Comparison of ENCODE assay signal across 26 cellular contexts in the genomic region with DNA sequence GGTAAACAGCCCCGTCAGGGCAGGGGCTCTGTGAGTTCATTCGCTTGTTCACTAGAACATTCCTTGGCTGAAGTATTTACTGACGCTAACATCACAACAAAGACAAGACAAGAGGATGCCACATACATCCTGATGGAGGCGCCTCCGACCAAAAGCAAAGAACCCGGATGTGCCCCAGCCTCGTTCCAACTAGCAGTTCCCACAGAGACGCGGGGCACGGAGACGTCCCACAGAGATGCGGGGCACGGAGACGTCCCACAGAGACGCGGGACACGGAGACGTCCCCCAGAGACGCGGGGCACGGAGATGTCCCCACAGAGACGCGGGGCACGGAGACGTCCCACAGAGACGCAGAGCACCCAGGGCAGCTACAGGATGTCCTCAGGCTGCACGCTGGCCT. TPM values are rescaled to one million over a fixed set of nuclear protein-coding genes. Genes with fewer than 3 reads are reported as not detected.
DNase-seq lines count a peak whose midpoint lies in the region; ATAC-seq and TF ChIP-seq lines count a peak whose summit lies in the region.
"Had no signal": no experiment of that assay in that cellular context is flagged by ENCODE, and none has a peak within 500 bp of the region (broad histone marks: within the 10 kb centered on the region; RNA-seq: fewer than 3 reads in every experiment).

No MANE protein-coding gene starts in this region.

- H3K36me3 Mint-ChIP-seq in chondrocyte (ENCODE audit: low read depth): no peaks in the 10 kb centered on the region
- H3K36me3 Mint-ChIP-seq: CD8-positive, alpha-beta T cell had no signal

- WGBS in heart left ventricle, 4 donors: 60 to 73% (median 69%) methylated on average over 27 of the region's 27 CpGs

- no peak overlapping the region for H3K27ac ChIP-seq in left ventricle myocardium inferior (replicated peaks)
- no peak overlapping the region for H3K27ac ChIP-seq in heart left ventricle
- no peak overlapping the region for H3K27ac ChIP-seq in lower lobe of right lung
- H3K27ac ChIP-seq in upper lobe of right lung: no peak overlapping the region
- H3K27ac ChIP-seq: A549, BLaER1, HL-60, SK-N-MC had no signal

- H3K9me3 ChIP-seq in left ventricle myocardium inferior (replicated peaks) (no peaks in the 10 kb centered on the region), heart left ventricle (no peaks in the 10 kb centered on the region), lower lobe of right lung (no peaks in the 10 kb centered on the region), upper lobe of right lung (no peaks in the 10 kb centered on the region)
- H3K9me3 ChIP-seq: A549, BLaER1, MG63 had no signal

- TF ChIP-seq POLR2A in heart left ventricle (IDR thresholded peaks at IDR 0.05): no peak

- no peaks in the 10 kb centered on the region for H3K9me3 Mint-ChIP-seq in chondrocyte (ENCODE audit: low read depth)
- H3K9me3 Mint-ChIP-seq: CD8-positive, alpha-beta T cell; HFFc6 had no signal

- ATAC-seq in heart left ventricle (no peak), lower lobe of right lung (no peak), upper lobe of right lung (no peak)
- ATAC-seq: A549; CD8-positive, alpha-beta T cell had no signal

- TF ChIP-seq CTCF in left ventricle myocardium inferior (IDR thresholded peaks at IDR 0.05; ENCODE audit: borderline replicate concordance): no peak
- TF ChIP-seq CTCF in heart left ventricle (IDR thresholded peaks at IDR 0.05): no peak
- TF ChIP-seq CTCF in chondrocyte (IDR thresholded peaks at IDR 0.05): no peak
- no peak for TF ChIP-seq CTCF in lower lobe of right lung (IDR thresholded peaks at IDR 0.05)
- no peak for TF ChIP-seq CTCF in upper lobe of right lung (IDR thresholded peaks at IDR 0.05)

- peaks cover 45% of the 10 kb centered on the region for H3K27me3 Mint-ChIP-seq in chondrocyte (ENCODE audit: low read depth)

- H3K4me1 Mint-ChIP-seq in chondrocyte (ENCODE audit: low read depth): no peaks in the 10 kb centered on the region

- DNase-seq in left ventricle myocardium inferior (peak; percentile 6), heart left ventricle (no peak), chondrocyte (ENCODE audit: low spot score) (peak; percentile 59), lower lobe of right lung (peak; percentile 30), upper lobe of right lung (peak; percentile 31), superior temporal gyrus (ENCODE audit: extremely low spot score) (no peak), OCI-M1 (lab: John Stamatoyannopoulos, UW) (no peak), kidney tubule cell (ENCODE audit: low spot score) (no peak)
- DNase-seq: Calu3; CD8-positive, alpha-beta T cell; DMS53; EL; HFFc6; IMR-90; Karpas-422; MG63; NCI-H1092 treated with DMSO at 0.1 percent for 48 hours; NCI-H1694; NCI-H510A; NCI-H748 treated with DMSO at 0.1 percent for 48 hours; NK-92 treated with Interleukin-12 subunit alpha and Interleukin-12 subunit beta, amount 100 ng/mL, for 24 hours; SHP77 had no signal

- intact Hi-C loops in left ventricle myocardium inferior (cut with micrococcal nuclease): no loop called here
- intact Hi-C loops in heart left ventricle (cut with DNase I): no loop called here
- intact Hi-C loops in lower lobe of right lung (cut with DNase I): no loop called here
- intact Hi-C loops in upper lobe of right lung (cut with DNase I): no loop called here

- H3K36me3 ChIP-seq in left ventricle myocardium inferior (no peaks in the 10 kb centered on the region), heart left ventricle (no peaks in the 10 kb centered on the region), lower lobe of right lung (no peaks in the 10 kb centered on the region), upper lobe of right lung (no peaks in the 10 kb centered on the region)
- H3K36me3 ChIP-seq: BLaER1, MG63 had no signal

- H3K27ac Mint-ChIP-seq in chondrocyte (ENCODE audit: unreplicated experiment): no peak overlapping the region
- H3K27ac Mint-ChIP-seq: CD8-positive, alpha-beta T cell; HFFc6 had no signal

- no peaks in the 10 kb centered on the region for H3K4me1 ChIP-seq in left ventricle myocardium inferior
- H3K4me1 ChIP-seq in heart left ventricle: peaks cover 0 to 6% (median 0%) of the 10 kb centered on the region in 12 donors
- no peaks in the 10 kb centered on the region for H3K4me1 ChIP-seq in lower lobe of right lung
- H3K4me1 ChIP-seq in upper lobe of right lung: no peaks in the 10 kb centered on the region
- H3K4me1 ChIP-seq: A549 had no signal

- H3K27me3 ChIP-seq in left ventricle myocardium inferior (ENCODE audit: low read depth) (peaks cover 89% of the 10 kb centered on the region), heart left ventricle (peaks cover 0 to 38% (median 8%) of the 10 kb centered on the region in 9 donors), lower lobe of right lung (ENCODE audit: low read depth) (peaks cover 30% of the 10 kb centered on the region), upper lobe of right lung (peaks cover 32% of the 10 kb centered on the region)
- H3K27me3 ChIP-seq: BLaER1, MG63 had no signal

- H3K4me3 Mint-ChIP-seq in chondrocyte (ENCODE audit: unreplicated experiment): no peak overlapping the region
- H3K4me3 Mint-ChIP-seq: CD8-positive, alpha-beta T cell; HFFc6 had no signal

- H3K4me3 ChIP-seq in left ventricle myocardium inferior (no peak overlapping the region), heart left ventricle (no peak overlapping the region), lower lobe of right lung (no peak overlapping the region), upper lobe of right lung (no peak overlapping the region)
- H3K4me3 ChIP-seq: A549, BLaER1, MG63, SK-N-MC had no signal

RNA-seq across cellular contexts. Expression of a gene that starts 35.4 kb away (rescaled TPM):
- total RNA-seq in left ventricle myocardium inferior (0.99 TPM), heart left ventricle (1 to 10 TPM in 5 of 9 donors, under 1 TPM in 4; 0.61 to 1.8 (median 1.1) TPM), chondrocyte (0.49 to 0.92 TPM (median 0.89 TPM) in 3 replicates), lower lobe of right lung (9.0 TPM), upper lobe of right lung (0.52 TPM)
- polyA plus RNA-seq in heart left ventricle: under 1 TPM; 0.62 to 0.65 TPM
- total RNA-seq: Calu3; CD8-positive, alpha-beta T cell had no signal

Comparison
In these comparisons a context has a peak if more than half of its experiments do, and no peak if none do; other contexts are left out.
1. DNase-seq: peak in left ventricle myocardium inferior (single experiment), chondrocyte (single experiment), lower lobe of right lung (single experiment) and upper lobe of right lung (single experiment); none in heart left ventricle (0 of 5), superior temporal gyrus (single experiment), OCI-M1 (single experiment) and kidney tubule cell (single experiment).